ENCODE assay signal across 21 cellular contexts in genomic region chr4:137543198-137543597, GRCh38. TPM values are rescaled to one million over a fixed set of nuclear protein-coding genes. Genes with fewer than 3 reads are reported as not detected.
DNase-seq lines count a peak whose midpoint lies in the region; ATAC-seq, FAIRE-seq and TF ChIP-seq lines count a peak whose summit lies in the region.
"Had no signal": no experiment of that assay in that cellular context is flagged by ENCODE, and none has a peak within 500 bp of the region (broad histone marks: within the 10 kb centered on the region; RNA-seq: fewer than 3 reads in every experiment).

No MANE protein-coding gene starts in this region.

- TF ChIP-seq RAD21 in H1 (IDR thresholded peaks at IDR 0.05 in 1 of 2, conservative IDR thresholded peaks at IDR 0.05 in 1 of 2; ENCODE audit: low read depth in 2 of 2, low read length in 2 of 2) (no peak; a peak in 1 of 4 replicates), SK-N-SH (IDR thresholded peaks at IDR 0.05; ENCODE audit: low read length) (no peak)

- no peak overlapping the region for H3K18ac ChIP-seq in H1 (ENCODE audit: extremely low read depth, low read length)
- H3K18ac ChIP-seq in mesendoderm (ENCODE audit: low read length): no peak overlapping the region

- TF ChIP-seq EP300 in H1 (IDR thresholded peaks at IDR 0.05; ENCODE audit: borderline replicate concordance in 1 of 2, low read depth in 2 of 2, low read length in 2 of 2): peak in 1 of 2 experiments; percentile 82; a peak in 1 of 3 replicates
- TF ChIP-seq EP300 in transverse colon (IDR thresholded peaks at IDR 0.05; ENCODE audit: low read depth): no peak
- TF ChIP-seq EP300 in SK-N-SH (IDR thresholded peaks at IDR 0.05; ENCODE audit: borderline replicate concordance in 1 of 2, low read depth in 1 of 2, low read length in 1 of 2): no peak

- H2BK5ac ChIP-seq in H1 (ENCODE audit: low read depth, low read length) (no peak overlapping the region), mesendoderm (ENCODE audit: low read length) (no peak overlapping the region)

- no peak overlapping the region for H3K9ac ChIP-seq in HUES64 (ENCODE audit: low read depth, low read length)
- no peak overlapping the region for H3K9ac ChIP-seq in H1 (replicated peaks in 1 of 4; ENCODE audit: extremely low read depth in 1 of 4, low read depth in 3 of 4, low read length in 3 of 4)
- no peak overlapping the region for H3K9ac ChIP-seq in mesendoderm (ENCODE audit: low read length)
- H3K9ac ChIP-seq in SK-N-SH: no peak overlapping the region

- no peak for ATAC-seq in T-helper 17 cell
- ATAC-seq: PC-3 had no signal

- H3K27ac ChIP-seq in HUES64 (ENCODE audit: low read depth, low read length): peak overlapping the region; percentile 92
- H3K27ac ChIP-seq in H1 (ENCODE audit: low read depth, low read length): no peak overlapping the region
- no peak overlapping the region for H3K27ac ChIP-seq in mesendoderm (ENCODE audit: low read depth, low read length)
- peak overlapping the region; percentile 28 to 63 (median 56) for H3K27ac ChIP-seq in transverse colon
- no peak overlapping the region for H3K27ac ChIP-seq in SK-N-SH (ENCODE audit: low read depth in 2 of 2, low read length in 1 of 2)
- H3K27ac ChIP-seq: ascending aorta had no signal

- TF ChIP-seq CTCF in H1 (IDR thresholded peaks at IDR 0.05; ENCODE audit: control extremely low read depth in 1 of 3, insufficient read depth in 1 of 3, low read depth in 1 of 3, low read length in 3 of 3) (no peak), transverse colon (IDR thresholded peaks at IDR 0.05) (no peak), SK-N-SH (IDR thresholded peaks at IDR 0.05) (no peak)

- no peak overlapping the region for H4K91ac ChIP-seq in H1 (replicated peaks; ENCODE audit: insufficient read length, low read length)

- H4K5ac ChIP-seq in H1 (ENCODE audit: insufficient read length, low read depth, low read length) (no peak overlapping the region), mesendoderm (ENCODE audit: low read length) (no peak overlapping the region)

- TF ChIP-seq POLR2A in H1 (IDR thresholded peaks at IDR 0.05; ENCODE audit: control extremely low read depth in 1 of 2, low read depth in 2 of 2, low read length in 2 of 2) (no peak), transverse colon (IDR thresholded peaks at IDR 0.05) (no peak)

- H2BK15ac ChIP-seq in H1 (ENCODE audit: low read length) (no peak overlapping the region), mesendoderm (replicated peaks; ENCODE audit: low read depth) (no peak overlapping the region)

- H3K4me3 ChIP-seq in HUES64 (ENCODE audit: low read length): 0 out of 2 replicates have a peak overlapping the region, but pooled peaks have one; percentile 0
- peak overlapping the region in 1 of 4 experiments; percentile 40; a peak in 1 of 8 replicates for H3K4me3 ChIP-seq in H1 (ENCODE audit: extremely low read depth in 1 of 4, insufficient read depth in 2 of 4, low read depth in 3 of 4, low read length in 4 of 4)
- no peak overlapping the region for H3K4me3 ChIP-seq in mesendoderm (ENCODE audit: low read length)
- H3K4me3 ChIP-seq in transverse colon: no peak overlapping the region
- H3K4me3 ChIP-seq in SK-N-SH (ENCODE audit: low read depth in 2 of 2, low read length in 1 of 2): no peak overlapping the region

- H2BK12ac ChIP-seq in H1 (ENCODE audit: low read depth, low read length): no peak overlapping the region

- H3K27me3 Mint-ChIP-seq in T-helper 17 cell: no peaks in the 10 kb centered on the region
- H3K27me3 Mint-ChIP-seq: IgD-negative memory B cell had no signal

- intact Hi-C loops in transverse colon (cut with DNase I; ENCODE audit: low total_unique reads): no loop called here

- H3K9me2 ChIP-seq in SK-N-SH: no peaks in the 10 kb centered on the region

- no peak overlapping the region for H3K4me3 Mint-ChIP-seq in T-helper 17 cell
- H3K4me3 Mint-ChIP-seq: activated naive CD4-positive, alpha-beta T cell treated with anti-CD3 and anti-CD28 coated beads for 36 hours; IgD-negative memory B cell had no signal

- H3K9me3 ChIP-seq in HUES64 (ENCODE audit: insufficient read depth, low read depth, low read length) (no peaks in the 10 kb centered on the region), H1 (ENCODE audit: insufficient read depth in 2 of 2, low read depth in 1 of 2, low read length in 1 of 2) (no peaks in the 10 kb centered on the region), transverse colon (no peaks in the 10 kb centered on the region), T-helper 17 cell (ENCODE audit: control insufficient read depth, low read length, poor library complexity, severe bottlenecking) (no peaks in the 10 kb centered on the region), SK-N-SH (no peaks in the 10 kb centered on the region)
- H3K9me3 ChIP-seq: ascending aorta, BE2C had no signal

- H3K79me2 ChIP-seq in H1 (ENCODE audit: control insufficient read depth in 1 of 2, insufficient read depth in 2 of 2, low read length in 2 of 2) (no peaks in the 10 kb centered on the region), mesendoderm (ENCODE audit: control insufficient read depth, insufficient read depth, low read length) (no peaks in the 10 kb centered on the region), SK-N-SH (ENCODE audit: insufficient read depth) (no peaks in the 10 kb centered on the region)

- peak; percentile 96 for FAIRE-seq in H1 (lab: Jason Lieb, UNC)
- FAIRE-seq: G401.6, GM12891, islet of Langerhans had no signal

- DNase-seq in H1 (ENCODE audit: low read depth in 1 of 2, low spot score in 2 of 2) (peak in 1 of 2 experiments; percentile 83), mesendoderm (peak; percentile 81), transverse colon (no peak), T-helper 17 cell (no peak), kidney glomerular epithelial cell (lab: John Stamatoyannopoulos, UW) (no peak), SK-N-SH (no peak)
- DNase-seq: activated CD4-positive, alpha-beta T cell treated with anti-CD3 and anti-CD28 coated beads for 48 hours; activated naive CD4-positive, alpha-beta T cell treated with anti-CD3 and anti-CD28 coated beads for 36 hours; BE2C; foreskin melanocyte; NCI-H2029; NCI-H510A treated with DMSO at 0.1 percent for 48 hours; nucleus accumbens; PC-3; stimulated activated CD4-positive, alpha-beta T cell treated with anti-CD3 and anti-CD28 coated beads, Interleukin-4, amount 100 ng/mL, for 24 hours had no signal

- POLR2A ChIA-PET in H1 (lab: Charles Lee; ENCODE audit: partially characterized antibody) (interaction anchor here (1.2 kb wide), 1 partner anchor 12 kb away, joined by 5 read pairs; no protein-coding TSS in a partner anchor), SK-N-SH (lab: Yijun Ruan, JAX) (no interaction called here)

- H4K20me1 ChIP-seq in H1 (replicated peaks in 1 of 2; ENCODE audit: control insufficient read depth in 1 of 2, insufficient read depth in 2 of 2, low read length in 2 of 2) (no peaks in the 10 kb centered on the region), SK-N-SH (ENCODE audit: insufficient read depth) (no peaks in the 10 kb centered on the region)

- CTCF ChIA-PET in H1 (lab: Charles Lee; ENCODE audit: partially characterized antibody) (interaction anchor here (0.6 kb wide), 1 partner anchor 401 kb away, joined by 3 read pairs; no protein-coding TSS in a partner anchor), SK-N-SH (lab: Yijun Ruan, JAX) (interaction anchor here (0.9 to 1.3 kb wide), 2 partner anchors 14 to 48 kb away, joined by 3 read pairs; no protein-coding TSS in a partner anchor)

- H3K23me2 ChIP-seq in H1 (ENCODE audit: low read depth, low read length): peaks cover 3% of the 10 kb centered on the region; the same call in 1 of the 2 replicates

- H2AK5ac ChIP-seq in H1 (ENCODE audit: low read depth, low read length) (no peak overlapping the region), mesendoderm (ENCODE audit: low read length) (no peak overlapping the region)

- H3K36me3 ChIP-seq in HUES64 (ENCODE audit: insufficient read depth, low read length) (no peaks in the 10 kb centered on the region), H1 (ENCODE audit: control insufficient read depth in 2 of 4, insufficient read depth in 4 of 4, low read length in 3 of 4) (no peaks in the 10 kb centered on the region; a peak in 1 of 8 replicates), mesendoderm (ENCODE audit: control insufficient read depth, insufficient read depth, low read length) (no peaks in the 10 kb centered on the region), transverse colon (no peaks in the 10 kb centered on the region), SK-N-SH (replicated peaks in 1 of 2; ENCODE audit: control insufficient read depth in 1 of 2, insufficient read depth in 2 of 2, low read length in 1 of 2) (no peaks in the 10 kb centered on the region)
- H3K36me3 ChIP-seq: ascending aorta, BE2C had no signal

- H3K4me1 Mint-ChIP-seq in T-helper 17 cell: no peaks in the 10 kb centered on the region
- H3K4me1 Mint-ChIP-seq: IgD-negative memory B cell had no signal

- H2AFZ ChIP-seq in H1 (ENCODE audit: low read length): no peak overlapping the region
- H2AFZ ChIP-seq in SK-N-SH (ENCODE audit: low read depth): no peak overlapping the region

- H3K4me2 ChIP-seq in H1 (ENCODE audit: insufficient read depth in 1 of 2, low read depth in 2 of 2, low read length in 2 of 2) (peak overlapping the region in 1 of 2 experiments; percentile 46; a peak in 3 of 4 replicates), mesendoderm (ENCODE audit: low read length) (no peak overlapping the region), SK-N-SH (no peak overlapping the region)

- no peak overlapping the region for H2BK120ac ChIP-seq in H1 (replicated peaks; ENCODE audit: low read depth, low read length)
- H2BK120ac ChIP-seq in mesendoderm (ENCODE audit: low read depth, low read length): no peak overlapping the region

- no peak overlapping the region for H3K27ac Mint-ChIP-seq in T-helper 17 cell
- H3K27ac Mint-ChIP-seq: activated naive CD4-positive, alpha-beta T cell treated with anti-CD3 and anti-CD28 coated beads for 36 hours; IgD-negative memory B cell had no signal

- no peaks in the 10 kb centered on the region for H3K27me3 ChIP-seq in HUES64 (ENCODE audit: insufficient read depth, low read length)
- peaks cover 0 to 3% (median 0%) of the 10 kb centered on the region in 4 experiments; a peak in 2 of 7 replicates for H3K27me3 ChIP-seq in H1 (replicated peaks in 1 of 4; ENCODE audit: control insufficient read depth in 3 of 4, extremely low read depth in 1 of 4, insufficient read depth in 3 of 4, low read length in 3 of 4)
- H3K27me3 ChIP-seq in mesendoderm (ENCODE audit: insufficient read depth, low read length, poor library complexity): no peaks in the 10 kb centered on the region
- H3K27me3 ChIP-seq in transverse colon: no peaks in the 10 kb centered on the region
- H3K27me3 ChIP-seq in SK-N-SH (ENCODE audit: insufficient read depth): no peaks in the 10 kb centered on the region
- H3K27me3 ChIP-seq: ascending aorta, BE2C had no signal

- H4K8ac ChIP-seq in H1 (ENCODE audit: extremely low read depth, insufficient read depth, low read length) (no peak overlapping the region), mesendoderm (ENCODE audit: low read depth, low read length) (no peak overlapping the region)

- whole genome bisulfite sequencing in HUES64: 6% methylated on average over 2 of the region's 2 CpGs
- WGBS in H1 (ENCODE audit: extremely low coverage in 1 of 2, insufficient coverage in 1 of 2, insufficient read length in 1 of 2, insufficient replicate concordance in 2 of 2, low coverage in 1 of 2, low lambda C conversion rate in 2 of 2, missing lambda C conversion rate in 1 of 2), 2 experiments: 0% methylated on average over 2 of the region's 2 CpGs; no CpG with 5 or more reads in 1 of the 2 experiments
- WGBS in mesendoderm (ENCODE audit: extremely low coverage, insufficient coverage, low lambda C conversion rate): no CpG with 5 or more reads among the region's 2 CpGs
- 50 to 74% methylated on average over 2 of the region's 2 CpGs for WGBS in transverse colon (ENCODE audit: low coverage in 1 of 2), 2 donors
- 100% methylated on average over 2 of the region's 2 CpGs for WGBS in SK-N-SH (ENCODE audit: low lambda C conversion rate)

- no peaks in the 10 kb centered on the region for H3F3A ChIP-seq in SK-N-SH (replicated peaks; ENCODE audit: insufficient read depth)

- peaks cover 62% of the 10 kb centered on the region for H3K4me1 ChIP-seq in HUES64 (ENCODE audit: insufficient read depth, low read length)
- peaks cover 0 to 23% (median 11%) of the 10 kb centered on the region in 4 experiments; a peak in 4 of 7 replicates for H3K4me1 ChIP-seq in H1 (replicated peaks in 1 of 4; ENCODE audit: control insufficient read depth in 3 of 4, insufficient read depth in 4 of 4, low read length in 3 of 4)
- H3K4me1 ChIP-seq in mesendoderm (ENCODE audit: control insufficient read depth, low read depth, low read length): peaks cover 4% of the 10 kb centered on the region
- H3K4me1 ChIP-seq in transverse colon: peaks cover 0 to 3% (median 0%) of the 10 kb centered on the region in 4 donors
- H3K4me1 ChIP-seq in SK-N-SH (ENCODE audit: control insufficient read depth in 1 of 2, insufficient read depth in 2 of 2, low read depth in 1 of 2, low read length in 1 of 2): peaks cover 0 to 5% of the 10 kb centered on the region in 2 experiments; a peak in 2 of 4 replicates

- H3K23ac ChIP-seq in H1 (ENCODE audit: insufficient read length): no peak overlapping the region
- no peak overlapping the region for H3K23ac ChIP-seq in mesendoderm (ENCODE audit: low read length)

- no peak overlapping the region for H2BK20ac ChIP-seq in H1 (ENCODE audit: low read length)

- in situ Hi-C loops in transverse colon (cut with MboI; ENCODE audit: low pct_ligation_motif_present in 1 of 4, low pct_unique_long_range_greater_than_20kb in 1 of 4, low sequenced_read_pairs in 3 of 4): loop anchor here in 1 of 4 donors (10.0 kb wide), 1 partner anchor 162 kb away; no protein-coding TSS in a partner anchor

- no peak overlapping the region for H3K14ac ChIP-seq in H1 (ENCODE audit: insufficient read length)

- H3K79me1 ChIP-seq in H1 (ENCODE audit: low read depth, low read length): no peaks in the 10 kb centered on the region
- H3K79me1 ChIP-seq in mesendoderm (ENCODE audit: low read length): no peaks in the 10 kb centered on the region

- H3K36me3 Mint-ChIP-seq in T-helper 17 cell (ENCODE audit: low read depth): no peaks in the 10 kb centered on the region
- H3K36me3 Mint-ChIP-seq: IgD-negative memory B cell had no signal

- H3K4ac ChIP-seq in H1 (replicated peaks; ENCODE audit: insufficient read length, low read depth, low read length) (no peak overlapping the region), mesendoderm (ENCODE audit: low read depth, low read length) (no peak overlapping the region)

- no peak overlapping the region for H3K56ac ChIP-seq in H1 (replicated peaks; ENCODE audit: insufficient read length, low read depth, low read length)
- H3K56ac ChIP-seq in mesendoderm (ENCODE audit: low read length): no peak overlapping the region

RNA-seq across cellular contexts. Expression of gene PCDH18, which starts 10.9 kb away (rescaled TPM):
- 32.4 TPM for polyA plus RNA-seq in HUES64 (2013, experiment 1 of 2)
- 40.0 TPM for polyA plus RNA-seq in HUES64 (2013, experiment 2 of 2)
- total RNA-seq in H1 (2021; fragmentation: NEBNext Ultra II Directional; extraction: Animal tissue kit (Norgen Biotek cat#: 25700)): 40.1 and 41.8 TPM in 2 replicates
- polyA plus RNA-seq in H1 (2011; rRNA removed) (26.8 and 28.8 TPM in 2 replicates), SK-N-SH (2012; rRNA removed) (25.0 and 37.5 TPM in 2 replicates)
- 30.2 TPM for polyA plus RNA-seq in H1 (2011; cell fraction: cytosol; rRNA removed)
- 33.4 TPM for polyA plus RNA-seq in H1 (2011; cell fraction: nucleus; rRNA removed)
- 32.3 to 37.8 TPM (median 32.5 TPM) in 4 replicates for polyA plus RNA-seq in H1 (2012, experiment 1 of 2)
- polyA plus RNA-seq in H1 (2012, experiment 2 of 2): 2.0 TPM
- 42.3 TPM for polyA plus RNA-seq in H1 (2013, experiment 1 of 2)
- polyA plus RNA-seq in H1 (2013, experiment 2 of 2): 38.6 TPM
- polyA minus RNA-seq in H1 (2011; rRNA and poly(A)+ RNA removed): 89.8 and 93.5 TPM in 2 replicates
- polyA minus RNA-seq in H1 (2011; cell fraction: cytosol; rRNA and poly(A)+ RNA removed): 41.8 TPM
- 62.9 TPM for polyA minus RNA-seq in H1 (2011; cell fraction: nucleus; rRNA and poly(A)+ RNA removed)
- polyA plus RNA-seq in mesendoderm (2013, experiment 1 of 2): 3.7 TPM
- 3.5 TPM for polyA plus RNA-seq in mesendoderm (2013, experiment 2 of 2)
- total RNA-seq in transverse colon (10 to 100 TPM; 10.6 to 27.1 (median 20.8) TPM), T-helper 17 cell (under 1 TPM in 1 of 2 donors, not detected in 1; 0.05 TPM)
- polyA plus RNA-seq in SK-N-SH (2012; cell fraction: cytosol; rRNA removed): 26.5 and 30.9 TPM in 2 replicates
- polyA plus RNA-seq in SK-N-SH (2012; cell fraction: nucleus; rRNA removed): 29.4 and 37.0 TPM in 2 replicates
- polyA plus RNA-seq: IgD-negative memory B cell had no signal

Comparison
In these comparisons a context has a peak if more than half of its experiments do, and no peak if none do; other contexts are left out.
1. H3K27ac ChIP-seq: peak in HUES64 (single experiment) and transverse colon (4 of 4); none in H1 (single experiment), mesendoderm (single experiment) and SK-N-SH (0 of 2).
2. RNA of gene PCDH18, which starts 10.9 kb away (total RNA-seq): 40.1 to 41.8 TPM in H1 and 10.6 to 27.1 TPM in transverse colon; 0.05 TPM in T-helper 17 cell; every median in the first group is over 10 times any median in the second.